ENCODE assay signal across 6 cellular contexts in genomic region chr11:126765196-126765595, GRCh38.
"Had no signal": no experiment of that assay in that cellular context is flagged by ENCODE, and none has a peak within 500 bp of the region (broad histone marks: within the 10 kb centered on the region; RNA-seq: fewer than 3 reads in every experiment).

No MANE protein-coding gene starts in this region.

- H3K27ac ChIP-seq: HL-60 had no signal

- ATAC-seq: HepG2, K562 had no signal

- H3K4me3 ChIP-seq: K562 had no signal

- DNase-seq: IMR-90, KBM-7, KG1 had no signal
